ENCODE assay signal across 9 cellular contexts in the genomic region with DNA sequence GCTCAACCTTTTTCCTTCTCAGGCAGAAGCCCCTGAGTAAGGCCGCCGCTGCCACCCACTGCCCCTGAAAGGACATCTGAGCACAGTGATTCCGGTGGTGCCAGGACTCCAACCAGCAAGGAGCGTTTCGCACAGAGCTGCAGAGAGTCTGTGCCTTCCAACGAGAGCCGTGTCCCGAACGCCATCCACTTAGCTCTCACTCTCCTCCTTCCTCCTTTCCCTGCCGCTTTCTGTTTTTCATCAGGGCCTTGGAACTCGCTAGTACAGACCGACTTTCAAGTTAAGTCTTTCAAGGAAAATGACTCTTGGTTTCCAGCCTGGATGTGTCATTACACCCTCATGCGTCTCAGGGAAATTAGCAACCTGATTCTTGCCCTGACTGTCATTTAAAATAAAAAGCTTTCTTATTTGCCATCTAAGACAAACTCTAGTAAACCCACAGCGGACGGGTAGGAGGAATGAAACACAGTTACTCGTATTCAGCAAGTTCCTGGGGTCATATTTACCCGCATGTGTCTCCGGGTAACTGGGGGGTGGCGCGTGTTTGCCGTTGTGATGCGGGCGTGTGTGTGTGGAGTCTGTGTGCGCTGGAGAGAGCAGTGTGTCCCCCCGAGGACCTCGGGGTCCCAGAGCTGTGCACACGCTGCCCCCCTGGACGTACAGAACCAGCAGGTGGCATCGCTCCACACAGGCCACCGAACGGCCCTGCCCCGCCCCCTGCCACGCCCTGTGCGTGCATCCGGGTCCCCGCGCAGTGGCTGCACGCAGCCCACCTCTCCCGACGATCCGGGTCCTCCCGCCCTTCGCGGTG. TPM values are rescaled to one million over a fixed set of nuclear protein-coding genes. Genes with fewer than 3 reads are reported as not detected.
DNase-seq lines count a peak whose midpoint lies in the region; ATAC-seq, FAIRE-seq and TF ChIP-seq lines count a peak whose summit lies in the region.
"Had no signal": no experiment of that assay in that cellular context is flagged by ENCODE, and none has a peak within 500 bp of the region (broad histone marks: within the 10 kb centered on the region; RNA-seq: fewer than 3 reads in every experiment).

No MANE protein-coding gene starts in this region.

- no peak for FAIRE-seq in D721Med (lab: Jason Lieb, UNC)

- TF ChIP-seq CTCF in D721Med (IDR thresholded peaks at IDR 0.05; ENCODE audit: insufficient read depth, missing control alignments): peak; percentile 42

- ATAC-seq in HG03095 (IDR thresholded peaks at IDR 0.05; ENCODE audit: unreplicated experiment) (peak; percentile 94), GM21360 (IDR thresholded peaks at IDR 0.05; ENCODE audit: unreplicated experiment) (no peak)

- in situ Hi-C loops in T47D (cut with HindIII; ENCODE audit: low pct_unique_long_range_greater_than_20kb, low sequenced_read_pairs): no loop called here

- DNase-seq in D721Med (ENCODE audit: insufficient read length, low spot score): peak; percentile 94
- DNase-seq in T-helper 9 cell: peak; percentile 18
- peak; percentile 80 to 83 for DNase-seq in T47D (ENCODE audit: low read depth in 1 of 2, low spot score in 1 of 2)
- DNase-seq in kidney tubule cell (ENCODE audit: low spot score): peak; percentile 45
- peak in 2 of 3 donors; percentile 28 to 47 for DNase-seq in stimulated activated CD4-positive, alpha-beta T cell treated with anti-CD3 and anti-CD28 coated beads, TNF-alpha, amount 100 ng/mL, for 48 hours (ENCODE audit: low read depth in 3 of 3)
- DNase-seq in mesenteric fat pad (ENCODE audit: low spot score): no peak

RNA-seq across cellular contexts. Expression of a gene that starts 30.4 kb away (rescaled TPM):
- total RNA-seq in mesenteric fat pad: 194 TPM
- total RNA-seq: T-helper 2 cell treated with Interferon-gamma antibody and Interleukin-4, amounts not matched to agents 100 ng/mL and 5 ng/mL, for 36 hours had no signal
